In genomic region chrX:48649109-48649508, GRCh38 we compare ENCODE assay signal across 22 cellular contexts. TPM values are rescaled to one million over a fixed set of nuclear protein-coding genes. Genes with fewer than 3 reads are reported as not detected.
DNase-seq lines count a peak whose midpoint lies in the region; ATAC-seq, FAIRE-seq and TF ChIP-seq lines count a peak whose summit lies in the region.
"Had no signal": no experiment of that assay in that cellular context is flagged by ENCODE, and none has a peak within 500 bp of the region (broad histone marks: within the 10 kb centered on the region; RNA-seq: fewer than 3 reads in every experiment).

No MANE protein-coding gene starts in this region.

- H3K79me1 ChIP-seq in IMR-90 (ENCODE audit: low read depth in 1 of 2, low read length in 2 of 2) = no peaks in the 10 kb centered on the region

- H2BK5ac ChIP-seq in IMR-90 (ENCODE audit: low read depth, low read length, poor library complexity, severe bottlenecking) = no peak overlapping the region

- H3K36me3 ChIP-seq in IMR-90 (ENCODE audit: control insufficient read depth, insufficient read depth, low read length) (no peaks in the 10 kb centered on the region), WERI-Rb-1 (no peaks in the 10 kb centered on the region), psoas muscle (ENCODE audit: insufficient read depth in 1 of 2, low read depth in 1 of 2) (no peaks in the 10 kb centered on the region)
- H3K36me3 ChIP-seq: gastrocnemius medialis had no signal

- H2BK20ac ChIP-seq in IMR-90 (ENCODE audit: low read depth, low read length) = no peak overlapping the region

- no peak overlapping the region for H2AK9ac ChIP-seq in IMR-90 (replicated peaks; ENCODE audit: low read depth, low read length, poor library complexity)

- no peak for TF ChIP-seq POLR2A in IMR-90 (IDR thresholded peaks at IDR 0.05; ENCODE audit: low read depth, low read length)

- CTCF ChIA-PET in IMR-90 (lab: Yijun Ruan, JAX) = interaction anchor here (1.0 kb wide), 1 partner anchor 18 kb away, joined by 3 read pairs; no protein-coding TSS in a partner anchor

- no peak overlapping the region for H4K5ac ChIP-seq in IMR-90 (ENCODE audit: low read depth, low read length)

- no peak overlapping the region for H3K23ac ChIP-seq in IMR-90 (ENCODE audit: low read depth, low read length)

- intact Hi-C loops in IMR-90 (cut with micrococcal nuclease) = loop anchor here (2.0 to 10.0 kb wide), 2 partner anchors 268 to 296 kb away; no protein-coding TSS in a partner anchor
- intact Hi-C loops in psoas muscle (cut with DNase I) = loop anchor here in 1 of 2 donors (10.0 kb wide), 1 partner anchor 266 kb away; the partner anchor contains the start of genes PIM2 and SLC35A2

- H4K8ac ChIP-seq in IMR-90 (ENCODE audit: low read depth in 2 of 2, low read length in 2 of 2) = no peak overlapping the region

- H4K20me1 ChIP-seq in IMR-90 (ENCODE audit: insufficient read depth, low read length) = no peaks in the 10 kb centered on the region

- H3K4me1 ChIP-seq in IMR-90 (ENCODE audit: control insufficient read depth, insufficient read depth, low read length) = no peaks in the 10 kb centered on the region
- peaks cover 5% of the 10 kb centered on the region for H3K4me1 ChIP-seq in psoas muscle

- in situ Hi-C loops in IMR-90 (cut with MboI; ENCODE audit: low sequenced_read_pairs) = no loop called here

- TF ChIP-seq RAD21 in IMR-90 (IDR thresholded peaks at IDR 0.05; ENCODE audit: low read length) = no peak

- no peak overlapping the region for H2AFZ ChIP-seq in IMR-90 (replicated peaks; ENCODE audit: low read length, poor library complexity)

- DNase-seq in D721Med (ENCODE audit: insufficient read length, low spot score) (no peak), IMR-90 (peak; percentile 7), WERI-Rb-1 (no peak), iris pigment epithelial cell (ENCODE audit: low read depth) (peak; percentile 17), psoas muscle (no peak)
- DNase-seq in activated CD4-positive, alpha-beta T cell treated with anti-CD3 and anti-CD28 coated beads, Interleukin-2, amount 50 U/mL, for 4 hours = no peak
- DNase-seq: activated CD4-positive, alpha-beta memory T cell treated with anti-CD3 and anti-CD28 coated beads for 36 hours; activated CD4-positive, CD25-positive, alpha-beta regulatory T cell treated with anti-CD3 and anti-CD28 coated beads, Interleukin-2, amount 50 U/mL, for 72 hours; activated naive CD4-positive, alpha-beta T cell treated with anti-CD3 and anti-CD28 coated beads for 36 hours; gastrocnemius medialis; immature natural killer cell; Kasumi-1; nephron progenitor cell; stimulated activated CD8-positive, alpha-beta memory T cell treated with anti-CD3 and anti-CD28 coated beads, Interleukin-4, amount 100 ng/mL, for 48 hours; T-helper 2 cell had no signal

- WGBS in IMR-90 (ENCODE audit: extremely low coverage in 2 of 2, insufficient read length in 1 of 2), 2 experiments = no CpG with 5 or more reads among the region's 3 CpGs
- WGBS in psoas muscle, 3 donors = 71 to 90% (median 85%) methylated on average over 3 of the region's 3 CpGs

- H3K27ac ChIP-seq in IMR-90 (ENCODE audit: insufficient read depth, low read length) (no peak overlapping the region), WERI-Rb-1 (peak overlapping the region; percentile 75), psoas muscle (no peak overlapping the region)
- H3K27ac ChIP-seq: HL-60 had no signal

- H3K56ac ChIP-seq in IMR-90 (ENCODE audit: extremely low read depth, insufficient read depth, low read length) = no peak overlapping the region

- no peak overlapping the region for H3K14ac ChIP-seq in IMR-90 (replicated peaks; ENCODE audit: low read depth, low read length)

- H3K4me2 ChIP-seq in IMR-90 (ENCODE audit: low read depth, low read length) = no peak overlapping the region

- H3K9me3 ChIP-seq in IMR-90 (ENCODE audit: control insufficient read depth, insufficient read depth, low read length) (no peaks in the 10 kb centered on the region), WERI-Rb-1 (ENCODE audit: severe bottlenecking) (no peaks in the 10 kb centered on the region), psoas muscle (no peaks in the 10 kb centered on the region)
- H3K9me3 ChIP-seq: gastrocnemius medialis had no signal

- H3K9me1 ChIP-seq in IMR-90 (ENCODE audit: insufficient read depth, low read length) = no peaks in the 10 kb centered on the region

- H3K27me3 ChIP-seq in IMR-90 (ENCODE audit: control insufficient read depth, insufficient read depth, low read length) (peaks cover 6% of the 10 kb centered on the region), WERI-Rb-1 (ENCODE audit: insufficient read depth, low read depth, severe bottlenecking) (peaks cover 9% of the 10 kb centered on the region), psoas muscle (ENCODE audit: insufficient read depth in 3 of 3, low read length in 2 of 3) (no peaks in the 10 kb centered on the region)

- peak; percentile 32 for FAIRE-seq in D721Med (lab: Jason Lieb, UNC)
- FAIRE-seq: A204.1, endometrium, urothelium cell line had no signal

- H3K9ac ChIP-seq in IMR-90 (ENCODE audit: low read depth, low read length) = no peak overlapping the region

- no peak overlapping the region for H2BK15ac ChIP-seq in IMR-90 (ENCODE audit: low read depth, low read length)

- H3K4ac ChIP-seq in IMR-90 (ENCODE audit: low read depth, low read length) = no peak overlapping the region

- dilution Hi-C loops in IMR-90 (cut with HindIII; ENCODE audit: low sequenced_read_pairs, unreplicated experiment) = no loop called here

- no peak overlapping the region for H4K91ac ChIP-seq in IMR-90 (ENCODE audit: insufficient read depth, low read depth, low read length)

- no peak overlapping the region for H2BK120ac ChIP-seq in IMR-90 (ENCODE audit: low read depth, low read length)

- no peak overlapping the region for H2AK5ac ChIP-seq in IMR-90 (ENCODE audit: low read depth, low read length)

- no peak for ATAC-seq in IMR-90 (ENCODE audit: low read depth)
- no peak for ATAC-seq in GM21360 (IDR thresholded peaks at IDR 0.05; ENCODE audit: unreplicated experiment)
- ATAC-seq in HG03469 (IDR thresholded peaks at IDR 0.05; ENCODE audit: unreplicated experiment) = no peak
- no peak for ATAC-seq in psoas muscle

- BruUV-seq in IMR-90 (replicated peaks; lab: Mats Ljungman, UMichigan) = no TSS peak

- POLR2A ChIA-PET in IMR-90 (lab: Charles Lee; ENCODE audit: unreplicated experiment) = no interaction called here

- no peak for TF ChIP-seq CTCF in D721Med (IDR thresholded peaks at IDR 0.05; ENCODE audit: insufficient read depth, missing control alignments)
- TF ChIP-seq CTCF in IMR-90 (conservative IDR thresholded peaks at IDR 0.05; ENCODE audit: low read depth, low read length) = no peak
- TF ChIP-seq CTCF in WERI-Rb-1 (IDR thresholded peaks at IDR 0.05; ENCODE audit: low read depth, low read length) = no peak
- TF ChIP-seq CTCF in psoas muscle (IDR thresholded peaks at IDR 0.05) = no peak

- H3K18ac ChIP-seq in IMR-90 (ENCODE audit: low read depth, low read length) = no peak overlapping the region

- H3K4me3 ChIP-seq in IMR-90 (ENCODE audit: insufficient read depth, low read depth, low read length) (no peak overlapping the region), WERI-Rb-1 (ENCODE audit: low read depth, low read length) (no peak overlapping the region), psoas muscle (no peak overlapping the region)
- H3K4me3 ChIP-seq: gastrocnemius medialis had no signal

TF ChIP-seq in IMR-90, 13 proteins besides CTCF, POLR2A, EP300 and RAD21:
- TF ChIP-seq FOS (IDR thresholded peaks at IDR 0.05; ENCODE audit: low read depth, low read length) (0 out of 2 replicates have a peak, but pooled peaks have one; percentile 15), SMC3 (IDR thresholded peaks at IDR 0.05; ENCODE audit: low read depth, low read length) (no peak)
TF ChIP-seq in IMR-90: peak in this region for 1.

RNA-seq across cellular contexts. Expression of gene WAS, which starts 34.5 kb away (rescaled TPM):
- total RNA-seq in IMR-90 (2012; rRNA removed) (not detected in 2 replicates), psoas muscle (1 to 10 TPM in 2 of 4 donors, under 1 TPM in 2; 0.85 to 2.9 (median 1.4) TPM)
- polyA plus RNA-seq in IMR-90 (2012; rRNA removed) (0.09 and 0.14 TPM in 2 replicates), psoas muscle (under 1 TPM; 0.45 to 0.66 (median 0.47) TPM)
- polyA plus RNA-seq in IMR-90 (2012; cell fraction: cytosol; rRNA removed) = 0.11 and 0.14 TPM in 2 replicates
- 0.74 and 1.1 TPM in 2 replicates for polyA plus RNA-seq in IMR-90 (2012; cell fraction: nucleus; rRNA removed; ENCODE audit: low replicate concordance)
- total RNA-seq: dermis microvascular lymphatic vessel endothelial cell had no signal

RNA-seq across cellular contexts. Expression of gene SUV39H1, which starts 47.4 kb away (rescaled TPM):
- 6.6 and 7.2 TPM in 2 replicates for total RNA-seq in IMR-90 (2012; rRNA removed)
- polyA plus RNA-seq in IMR-90 (2012; rRNA removed) = 8.6 and 9.9 TPM in 2 replicates
- 6.6 and 7.1 TPM in 2 replicates for polyA plus RNA-seq in IMR-90 (2012; cell fraction: cytosol; rRNA removed)
- 9.5 and 19.5 TPM in 2 replicates for polyA plus RNA-seq in IMR-90 (2012; cell fraction: nucleus; rRNA removed; ENCODE audit: low replicate concordance)
- 1 to 10 TPM; 1.9 to 3.2 (median 2.7) TPM for total RNA-seq in psoas muscle
- polyA plus RNA-seq in psoas muscle = 1 to 10 TPM; 2.2 to 3.6 (median 2.8) TPM

RNA-seq across cellular contexts. Expression of gene WDR13, which starts 51.8 kb away (rescaled TPM):
- total RNA-seq in IMR-90 (2012; rRNA removed) = 60.8 and 62.7 TPM in 2 replicates
- 151 and 153 TPM in 2 replicates for polyA plus RNA-seq in IMR-90 (2012; rRNA removed)
- polyA plus RNA-seq in IMR-90 (2012; cell fraction: cytosol; rRNA removed) = 51.4 and 124 TPM in 2 replicates
- polyA plus RNA-seq in IMR-90 (2012; cell fraction: nucleus; rRNA removed; ENCODE audit: low replicate concordance) = 177 and 490 TPM in 2 replicates
- total RNA-seq in psoas muscle = 100 to 1,000 TPM; 103 to 155 (median 116) TPM
- 100 to 1,000 TPM; 112 to 171 (median 132) TPM for polyA plus RNA-seq in psoas muscle

Comparison
In these comparisons a context has a peak if more than half of its experiments do, and no peak if none do; other contexts are left out.
1. DNase-seq: peak in IMR-90 (single experiment) and iris pigment epithelial cell (single experiment); none in D721Med (single experiment), WERI-Rb-1 (single experiment), activated CD4-positive, alpha-beta T cell treated with anti-CD3 and anti-CD28 coated beads, Interleukin-2, amount 50 U/mL, for 4 hours (0 of 2) and psoas muscle (0 of 2).